In genomic region chr5:73436535-73437125, GRCh38 we compare ENCODE assay signal across 8 cellular contexts. TPM values are rescaled to one million over a fixed set of nuclear protein-coding genes. Genes with fewer than 3 reads are reported as not detected.
DNase-seq lines count a peak whose midpoint lies in the region; ATAC-seq and TF ChIP-seq lines count a peak whose summit lies in the region.

No MANE protein-coding gene starts in this region.

- H3K27ac ChIP-seq in adrenal gland (peak overlapping the region in 3 of 5 donors; percentile 11 to 77 (median 56)), iPS-20b (ENCODE audit: low read length) (no peak overlapping the region)

- no peak for TF ChIP-seq POLR2A in adrenal gland (IDR thresholded peaks at IDR 0.05)

- H3K27me3 ChIP-seq in adrenal gland (peaks cover 78% of the 10 kb centered on the region), iPS-20b (ENCODE audit: insufficient read depth, low read length) (peaks cover 98% of the 10 kb centered on the region)

- H3K27me3 Mint-ChIP-seq in stimulated activated memory B cell treated with anti-CD40 and anti-IgM and Interleukin-4, amounts not matched to agents 10 μg/mL and 1 μg/mL and 100 μg/mL, for 72 hours = peaks cover 91% of the 10 kb centered on the region

- H3K27ac Mint-ChIP-seq in stimulated activated memory B cell treated with anti-CD40 and anti-IgM and Interleukin-4, amounts not matched to agents 10 μg/mL and 1 μg/mL and 100 μg/mL, for 72 hours = no peak overlapping the region

- H3K9ac ChIP-seq in iPS-20b (ENCODE audit: low read depth, low read length) = no peak overlapping the region; the same call in 1 of the 2 replicates

- H3K4me3 Mint-ChIP-seq in stimulated activated memory B cell treated with anti-CD40 and anti-IgM and Interleukin-4, amounts not matched to agents 10 μg/mL and 1 μg/mL and 100 μg/mL, for 72 hours = peak overlapping the region; percentile 35

- intact Hi-C loops in adrenal gland (cut with DNase I) = no loop called here

- H3K9me3 Mint-ChIP-seq in stimulated activated memory B cell treated with anti-CD40 and anti-IgM and Interleukin-4, amounts not matched to agents 10 μg/mL and 1 μg/mL and 100 μg/mL, for 72 hours = no peaks in the 10 kb centered on the region

- H3K36me3 Mint-ChIP-seq in stimulated activated memory B cell treated with anti-CD40 and anti-IgM and Interleukin-4, amounts not matched to agents 10 μg/mL and 1 μg/mL and 100 μg/mL, for 72 hours = no peaks in the 10 kb centered on the region

- no peaks in the 10 kb centered on the region for H3K9me3 ChIP-seq in adrenal gland (replicated peaks in 1 of 3)
- peaks cover 3% of the 10 kb centered on the region; the same call in 1 of the 2 replicates for H3K9me3 ChIP-seq in iPS-20b (ENCODE audit: insufficient read depth, low read depth, low read length)

- H3K4me1 ChIP-seq in adrenal gland (replicated peaks in 1 of 2) (peaks cover 0 to 3% of the 10 kb centered on the region in 2 donors), iPS-20b (ENCODE audit: insufficient read depth, low read length) (no peaks in the 10 kb centered on the region; the same call in 1 of the 2 replicates)

- H3K36me3 ChIP-seq in adrenal gland (replicated peaks in 1 of 2) = no peaks in the 10 kb centered on the region
- H3K36me3 ChIP-seq in iPS-20b (ENCODE audit: insufficient read depth, low read depth, low read length) = no peaks in the 10 kb centered on the region

- DNase-seq in NOMO-1 treated with DMSO at 0.1 percent for 48 hours (lab: John Stamatoyannopoulos, UW; ENCODE audit: unreplicated experiment) (peak; percentile 10), NOMO-1 (lab: John Stamatoyannopoulos, UW; ENCODE audit: unreplicated experiment in 2 of 2) (no peak), adrenal gland (no peak), occipital lobe (lab: John Stamatoyannopoulos, UW) (no peak), NCI-H1417 treated with DMSO at 0.1 percent for 48 hours (lab: John Stamatoyannopoulos, UW) (no peak)

- ATAC-seq in stimulated activated memory B cell treated with anti-CD40 and anti-IgM and Interleukin-4, amounts not matched to agents 10 μg/mL and 1 μg/mL and 100 μg/mL, for 72 hours = no peak
- no peak for ATAC-seq in GM18858 (IDR thresholded peaks at IDR 0.05; ENCODE audit: unreplicated experiment)

- no peak for TF ChIP-seq CTCF in adrenal gland (IDR thresholded peaks at IDR 0.05)

- 1 to 6% (median 5%) methylated on average over 10 to 71 of the region's 71 CpGs for WGBS in adrenal gland, 4 donors

- H3K4me3 ChIP-seq in adrenal gland = peak overlapping the region in 1 of 4 donors; percentile 23
- peak overlapping the region; percentile 47 for H3K4me3 ChIP-seq in iPS-20b (ENCODE audit: low read length)

- H3K4me1 Mint-ChIP-seq in stimulated activated memory B cell treated with anti-CD40 and anti-IgM and Interleukin-4, amounts not matched to agents 10 μg/mL and 1 μg/mL and 100 μg/mL, for 72 hours = peaks cover 6% of the 10 kb centered on the region

RNA-seq across cellular contexts. Expression of gene FOXD1, which starts 11.9 kb away (rescaled TPM):
- 1 to 10 TPM; 1.1 to 6.5 (median 2.8) TPM for total RNA-seq in adrenal gland
- 1 to 10 TPM; 1.2 to 4.5 (median 1.9) TPM for polyA plus RNA-seq in adrenal gland
- total RNA-seq in occipital lobe = 0.94 TPM
